In the genomic region with DNA sequence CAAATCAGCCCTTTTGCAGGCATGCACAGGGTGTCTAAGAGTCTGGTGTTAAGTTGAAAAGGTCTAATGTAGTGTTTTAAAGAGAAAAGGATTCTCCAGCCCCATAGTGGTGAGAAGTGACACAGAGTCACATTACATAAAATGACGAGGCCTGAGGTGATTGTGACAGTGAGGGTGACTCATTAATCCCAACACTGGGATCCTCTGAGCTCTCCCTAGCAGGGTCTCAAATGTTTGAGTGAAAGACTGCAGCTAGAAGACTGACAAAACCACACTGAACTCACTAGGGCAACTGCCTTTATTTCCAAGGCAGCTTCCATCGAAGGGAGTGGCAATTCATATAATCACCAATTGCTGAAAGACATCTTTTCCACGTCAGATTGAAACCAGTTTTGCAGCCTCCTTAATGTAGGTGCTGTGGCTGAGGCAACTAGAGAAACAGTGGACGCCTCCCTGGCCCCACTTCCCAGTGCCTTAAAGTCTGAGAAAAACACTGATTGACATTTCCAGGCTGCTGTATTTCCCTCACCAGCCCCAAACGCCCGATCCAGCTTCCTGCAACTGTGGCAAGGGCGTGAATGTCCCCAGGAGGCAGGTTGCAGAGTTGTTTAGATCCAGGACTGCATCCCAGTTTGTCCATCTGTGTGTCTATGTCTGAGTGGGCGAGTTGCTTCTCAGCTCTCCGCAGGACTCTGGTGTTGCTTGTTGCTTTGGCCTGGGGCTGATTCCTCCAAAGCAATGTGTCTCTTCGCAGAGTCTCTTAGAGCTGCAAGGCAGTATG, we compare ENCODE assay signal across 10 cellular contexts.
DNase-seq lines count a peak whose midpoint lies in the region; ATAC-seq and TF ChIP-seq lines count a peak whose summit lies in the region.
"Had no signal": no experiment of that assay in that cellular context is flagged by ENCODE, and none has a peak within 500 bp of the region (broad histone marks: within the 10 kb centered on the region; RNA-seq: fewer than 3 reads in every experiment).

No MANE protein-coding gene starts in this region.

- peaks cover 5% of the 10 kb centered on the region for H3K36me3 ChIP-seq in effector memory CD4-positive, alpha-beta T cell (ENCODE audit: control insufficient read depth, insufficient read depth, low read length)

- no peaks in the 10 kb centered on the region for H3K36me3 Mint-ChIP-seq in progenitor cell of endocrine pancreas (ENCODE audit: insufficient read depth)

- ATAC-seq in stimulated activated naive CD8-positive, alpha-beta T cell treated with anti-CD3 and anti-CD28 coated beads, Interleukin-15, amount 100 ng/mL, for 72 hours: peak; percentile 76
- no peak for ATAC-seq in HG02981 (IDR thresholded peaks at IDR 0.05; ENCODE audit: unreplicated experiment)

- no peaks in the 10 kb centered on the region for H3K9me3 ChIP-seq in effector memory CD4-positive, alpha-beta T cell (ENCODE audit: control insufficient read depth, low read length)

- peaks cover 43% of the 10 kb centered on the region for H3K4me1 ChIP-seq in effector memory CD4-positive, alpha-beta T cell (ENCODE audit: control insufficient read depth, insufficient read depth, low read length, poor library complexity, severe bottlenecking)

- H3K27ac Mint-ChIP-seq in stimulated activated naive CD8-positive, alpha-beta T cell treated with anti-CD3 and anti-CD28 coated beads, Interleukin-15, amount 100 ng/mL, for 72 hours: peak overlapping the region; percentile 96 to 99
- no peak overlapping the region for H3K27ac Mint-ChIP-seq in progenitor cell of endocrine pancreas

- no peak for TF ChIP-seq CTCF in progenitor cell of endocrine pancreas (IDR thresholded peaks at IDR 0.05; ENCODE audit: unreplicated experiment)

- DNase-seq in activated T-cell treated with anti-CD3 and anti-CD28 coated beads for 24 hours (ENCODE audit: low read depth) (peak; percentile 48), RKO (ENCODE audit: low spot score) (peak; percentile 12), NCI-H2029 (lab: John Stamatoyannopoulos, UW) (no peak), progenitor cell of endocrine pancreas (ENCODE audit: low spot score, unreplicated experiment) (no peak)
- DNase-seq in activated T-cell treated with anti-CD3 and anti-CD28 coated beads, Interleukin-2, amount 50 U/mL, for 1 hour: no peak
- peak in 1 of 3 donors; percentile 20 for DNase-seq in effector memory CD4-positive, alpha-beta T cell
- peak; percentile 44 to 60 for DNase-seq in stimulated activated naive CD8-positive, alpha-beta T cell treated with anti-CD3 and anti-CD28 coated beads, Interleukin-15, amount 100 ng/mL, for 72 hours
- DNase-seq: KG1, Right ventricle myocardium superior had no signal

- H3K27me3 ChIP-seq in effector memory CD4-positive, alpha-beta T cell (replicated peaks; ENCODE audit: control insufficient read depth, insufficient read depth, low read length, poor library complexity, severe bottlenecking): no peaks in the 10 kb centered on the region

- peaks cover 94% of the 10 kb centered on the region for H3K4me1 Mint-ChIP-seq in stimulated activated naive CD8-positive, alpha-beta T cell treated with anti-CD3 and anti-CD28 coated beads, Interleukin-15, amount 100 ng/mL, for 72 hours
- H3K4me1 Mint-ChIP-seq in progenitor cell of endocrine pancreas (ENCODE audit: low read depth): no peaks in the 10 kb centered on the region

- H3K9me3 Mint-ChIP-seq in stimulated activated naive CD8-positive, alpha-beta T cell treated with anti-CD3 and anti-CD28 coated beads, Interleukin-15, amount 100 ng/mL, for 72 hours: no peaks in the 10 kb centered on the region
- H3K9me3 Mint-ChIP-seq in progenitor cell of endocrine pancreas (ENCODE audit: low read depth): no peaks in the 10 kb centered on the region

- H3K4me3 ChIP-seq in effector memory CD4-positive, alpha-beta T cell (ENCODE audit: insufficient read depth, low read depth, low read length, poor library complexity, severe bottlenecking): no peak overlapping the region

- H3K27me3 Mint-ChIP-seq in stimulated activated naive CD8-positive, alpha-beta T cell treated with anti-CD3 and anti-CD28 coated beads, Interleukin-15, amount 100 ng/mL, for 72 hours: no peaks in the 10 kb centered on the region
- peaks cover 24% of the 10 kb centered on the region for H3K27me3 Mint-ChIP-seq in progenitor cell of endocrine pancreas

- peak overlapping the region; percentile 19 for H3K27ac ChIP-seq in effector memory CD4-positive, alpha-beta T cell (ENCODE audit: insufficient read depth, low read length, poor library complexity, severe bottlenecking)

- peak overlapping the region; percentile 74 to 93 for H3K4me3 Mint-ChIP-seq in stimulated activated naive CD8-positive, alpha-beta T cell treated with anti-CD3 and anti-CD28 coated beads, Interleukin-15, amount 100 ng/mL, for 72 hours
- H3K4me3 Mint-ChIP-seq in progenitor cell of endocrine pancreas (ENCODE audit: low read depth): no peak overlapping the region

Comparison
In these comparisons a context has a peak if more than half of its experiments do, and no peak if none do; other contexts are left out.
1. DNase-seq: peak in activated T-cell treated with anti-CD3 and anti-CD28 coated beads for 24 hours (single experiment), RKO (single experiment) and stimulated activated naive CD8-positive, alpha-beta T cell treated with anti-CD3 and anti-CD28 coated beads, Interleukin-15, amount 100 ng/mL, for 72 hours (2 of 2); none in activated T-cell treated with anti-CD3 and anti-CD28 coated beads, Interleukin-2, amount 50 U/mL, for 1 hour (single experiment), NCI-H2029 (single experiment) and progenitor cell of endocrine pancreas (single experiment).